ENCODE assay signal across 29 cellular contexts in genomic region chr12:9086087-9086486, GRCh38.
"Had no signal": no experiment of that assay in that cellular context is flagged by ENCODE, and none has a peak within 500 bp of the region (broad histone marks: within the 10 kb centered on the region; RNA-seq: fewer than 3 reads in every experiment).

No MANE protein-coding gene starts in this region.

- H3K4me1 ChIP-seq: stomach, suprapubic skin, testis, thyroid gland, tibial artery, tibial nerve, transverse colon, upper lobe of right lung, uterus, vagina had no signal

- ATAC-seq: stimulated activated effector memory CD8-positive, alpha-beta T cell treated with anti-CD3 and anti-CD28 coated beads, Interleukin-12 subunit alpha, Interleukin-12 subunit beta, amount 100 ng/mL, for 72 hours; stimulated activated memory B cell treated with anti-CD40 and anti-IgM and Interleukin-4, amounts not matched to agents 10 μg/mL and 1 μg/mL and 100 μg/mL, for 72 hours; stimulated activated naive B cell treated with anti-CD40 and anti-IgM and Interleukin-4, amounts not matched to agents 10 μg/mL and 1 μg/mL and 100 μg/mL, for 72 hours; stimulated activated naive CD8-positive, alpha-beta T cell treated with anti-CD3 and anti-CD28 coated beads, Interleukin-15, amount 100 ng/mL, for 72 hours; stimulated activated naive CD8-positive, alpha-beta T cell treated with anti-CD3 and anti-CD28 coated beads, Interleukin-15, Interleukin-2, amounts not matched to agents 100 U/mL and 50 U/mL, for 24 hours; upper lobe of right lung had no signal

- H3K27ac ChIP-seq: stomach, suprapubic skin, testis, thoracic aorta, thyroid gland, tibial artery, tibial nerve, transverse colon, upper lobe of left lung, upper lobe of right lung, uterus, vagina had no signal

- H3K27me3 Mint-ChIP-seq: stimulated activated naive B cell treated with anti-CD40 and anti-IgM and Interleukin-4, amounts not matched to agents 10 μg/mL and 1 μg/mL and 100 μg/mL, for 72 hours; stimulated activated naive CD8-positive, alpha-beta T cell treated with anti-CD3 and anti-CD28 coated beads, Interleukin-15, amount 100 ng/mL, for 72 hours; stimulated activated naive CD8-positive, alpha-beta T cell treated with anti-CD3 and anti-CD28 coated beads, Interleukin-15, Interleukin-2, amounts not matched to agents 100 ng/mL and 50 ng/mL, for 24 hours; type B pancreatic cell had no signal

- FAIRE-seq: urothelium cell line had no signal

- DNase-seq: stimulated activated CD4-positive, alpha-beta T cell treated with anti-CD3 and anti-CD28 coated beads, Interleukin-2, amount 100 ng/mL, for 48 hours; stimulated activated CD4-positive, alpha-beta T cell treated with anti-CD3 and anti-CD28 coated beads, Interleukin-4, amount 100 ng/mL, for 1 hour; stimulated activated CD4-positive, alpha-beta T cell treated with anti-CD3 and anti-CD28 coated beads, Interleukin-4, amount 100 ng/mL, for 24 hours; stimulated activated CD4-positive, alpha-beta T cell treated with anti-CD3 and anti-CD28 coated beads, Interleukin-4, amount 100 ng/mL, for 4 hours; stimulated activated CD8-positive, alpha-beta memory T cell treated with anti-CD3 and anti-CD28 coated beads, Interleukin-4, amount 100 ng/mL, for 48 hours; stimulated activated naive B cell treated with anti-CD40 and anti-IgM and Interleukin-4, amounts not matched to agents 10 μg/mL and 1 μg/mL and 100 μg/mL, for 72 hours; stimulated activated naive CD4-positive, alpha-beta T cell; stimulated activated naive CD4-positive, alpha-beta T cell treated with Interleukin-2 at 50 U/mL for 16 hours; stimulated activated naive CD8-positive, alpha-beta T cell treated with anti-CD3 and anti-CD28 coated beads, Interleukin-15, amount 100 ng/mL, for 72 hours; stimulated activated naive CD8-positive, alpha-beta T cell treated with anti-CD3 and anti-CD28 coated beads, Interleukin-15, Interleukin-2, amounts not matched to agents 100 U/mL and 50 U/mL, for 24 hours; stomach; substantia nigra; testis; thyroid gland; tibial artery; transverse colon; trophoblast cell; upper lobe of left lung; upper lobe of right lung; uterus had no signal

- H3K27ac Mint-ChIP-seq: stimulated activated effector memory CD8-positive, alpha-beta T cell treated with anti-CD3 and anti-CD28 coated beads, Interleukin-12 subunit alpha, Interleukin-12 subunit beta, amount 100 ng/mL, for 72 hours; stimulated activated memory B cell treated with anti-CD40 and anti-IgM and Interleukin-4, amounts not matched to agents 10 μg/mL and 1 μg/mL and 100 μg/mL, for 72 hours; stimulated activated naive B cell treated with anti-CD40 and anti-IgM and Interleukin-4, amounts not matched to agents 10 μg/mL and 1 μg/mL and 100 μg/mL, for 72 hours; stimulated activated naive CD8-positive, alpha-beta T cell treated with anti-CD3 and anti-CD28 coated beads, Interleukin-15, amount 100 ng/mL, for 72 hours; stimulated activated naive CD8-positive, alpha-beta T cell treated with anti-CD3 and anti-CD28 coated beads, Interleukin-15, Interleukin-2, amounts not matched to agents 100 ng/mL and 50 ng/mL, for 24 hours; type B pancreatic cell had no signal

- H3K36me3 Mint-ChIP-seq: stimulated activated effector memory CD8-positive, alpha-beta T cell treated with anti-CD3 and anti-CD28 coated beads, Interleukin-12 subunit alpha, Interleukin-12 subunit beta, amount 100 ng/mL, for 72 hours had no signal

- H3K4me1 Mint-ChIP-seq: stimulated activated naive B cell treated with anti-CD40 and anti-IgM and Interleukin-4, amounts not matched to agents 10 μg/mL and 1 μg/mL and 100 μg/mL, for 72 hours; stimulated activated naive CD8-positive, alpha-beta T cell treated with anti-CD3 and anti-CD28 coated beads, Interleukin-15, amount 100 ng/mL, for 72 hours had no signal

- H3K9me3 ChIP-seq: suprapubic skin, testis, thyroid gland, upper lobe of right lung had no signal

- H3K4me3 Mint-ChIP-seq: stimulated activated effector memory CD8-positive, alpha-beta T cell treated with anti-CD3 and anti-CD28 coated beads, Interleukin-12 subunit alpha, Interleukin-12 subunit beta, amount 100 ng/mL, for 72 hours; stimulated activated memory B cell treated with anti-CD40 and anti-IgM and Interleukin-4, amounts not matched to agents 10 μg/mL and 1 μg/mL and 100 μg/mL, for 72 hours; stimulated activated naive B cell treated with anti-CD40 and anti-IgM and Interleukin-4, amounts not matched to agents 10 μg/mL and 1 μg/mL and 100 μg/mL, for 72 hours; stimulated activated naive CD8-positive, alpha-beta T cell treated with anti-CD3 and anti-CD28 coated beads, Interleukin-15, amount 100 ng/mL, for 72 hours; stimulated activated naive CD8-positive, alpha-beta T cell treated with anti-CD3 and anti-CD28 coated beads, Interleukin-15, Interleukin-2, amounts not matched to agents 100 ng/mL and 50 ng/mL, for 24 hours; type B pancreatic cell had no signal

- H3K27me3 ChIP-seq: stomach, suprapubic skin, testis, thyroid gland, tibial artery, tibial nerve, transverse colon, upper lobe of left lung, upper lobe of right lung, uterus, vagina had no signal

- H3K36me3 ChIP-seq: uterus had no signal

- H3K4me3 ChIP-seq: stomach, suprapubic skin, testis, thoracic aorta, thyroid gland, tibial artery, tibial nerve, transverse colon, upper lobe of left lung, upper lobe of right lung, uterus, vagina had no signal
